Comparison of ENCODE assay signal across 8 cellular contexts in genomic region chr14:51828017-51828797, GRCh38. TPM values are rescaled to one million over a fixed set of nuclear protein-coding genes. Genes with fewer than 3 reads are reported as not detected.
A peak's percentile ranks its signal among the peaks of the same experiment; 100 is the strongest.
DNase-seq lines count a peak whose midpoint lies in the region; FAIRE-seq and TF ChIP-seq lines count a peak whose summit lies in the region.

No MANE protein-coding gene starts in this region.

- H3K27ac Mint-ChIP-seq in activated CD4-positive, alpha-beta memory T cell treated with anti-CD3 and anti-CD28 coated beads, Interleukin-2, amount 10 ng/mL, durations not matched to agents 7 days and 5 days: no peak overlapping the region

- FAIRE-seq in GM12891 (lab: Jason Lieb, UNC): peak; percentile 72
- FAIRE-seq in H54 (lab: Jason Lieb, UNC): peak; percentile 89

- no peaks in the 10 kb centered on the region for H3K36me3 Mint-ChIP-seq in activated CD4-positive, alpha-beta memory T cell treated with anti-CD3 and anti-CD28 coated beads, Interleukin-2, amount 10 ng/mL, durations not matched to agents 7 days and 5 days (ENCODE audit: low read depth)

- POLR2A ChIA-PET in activated CD4-positive, alpha-beta memory T cell treated with anti-CD3 and anti-CD28 coated beads, Interleukin-2, amount 10 ng/mL, durations not matched to agents 7 days and 5 days (lab: Charles Lee): interaction anchor here (0.7 to 3.0 kb wide), 10 partner anchors 10 to 572 kb away, joined by 3 to 32 read pairs (median 6); partner anchors contain the start of gene GNG2

- no peak for DNase-seq in GM12891 (ENCODE audit: insufficient read length, low spot score)
- peak; percentile 63 for DNase-seq in H54 (ENCODE audit: insufficient read length, low spot score)
- DNase-seq in NCI-H1436 (lab: John Stamatoyannopoulos, UW): peak; percentile 56
- DNase-seq in activated CD4-positive, alpha-beta memory T cell treated with anti-CD3 and anti-CD28 coated beads, Interleukin-2, amount 10 ng/mL, durations not matched to agents 7 days and 5 days: peak; percentile 82
- DNase-seq in fibroblast of gingiva (ENCODE audit: low read depth): peak; percentile 13
- DNase-seq in stimulated activated CD4-positive, alpha-beta T cell treated with anti-CD3 and anti-CD28 coated beads, TNF-alpha, amount 100 ng/mL, for 4 hours (ENCODE audit: low read depth in 3 of 3): peak; percentile 29 to 48 (median 46)
- DNase-seq in NCI-H345 (lab: John Stamatoyannopoulos, UW): no peak
- no peak for DNase-seq in globus pallidus (ENCODE audit: low spot score)

- no peak for TF ChIP-seq POLR2A in GM12891 (IDR thresholded peaks at IDR 0.05; ENCODE audit: low read depth, low read length)
- TF ChIP-seq POLR2A in H54 (IDR thresholded peaks at IDR 0.05; ENCODE audit: low read depth, low read length): no peak

- no peaks in the 10 kb centered on the region for H3K9me3 Mint-ChIP-seq in activated CD4-positive, alpha-beta memory T cell treated with anti-CD3 and anti-CD28 coated beads, Interleukin-2, amount 10 ng/mL, durations not matched to agents 7 days and 5 days

- no peaks in the 10 kb centered on the region for H3K4me1 Mint-ChIP-seq in activated CD4-positive, alpha-beta memory T cell treated with anti-CD3 and anti-CD28 coated beads, Interleukin-2, amount 10 ng/mL, durations not matched to agents 7 days and 5 days

- CTCF ChIA-PET in activated CD4-positive, alpha-beta memory T cell treated with anti-CD3 and anti-CD28 coated beads, Interleukin-2, amount 10 ng/mL, durations not matched to agents 7 days and 5 days (lab: Charles Lee): interaction anchor here (0.9 to 2.2 kb wide), 10 partner anchors 18 to 175 kb away, joined by 3 to 18 read pairs (median 4); partner anchors contain the start of gene GNG2

- no peak overlapping the region for H3K4me3 Mint-ChIP-seq in activated CD4-positive, alpha-beta memory T cell treated with anti-CD3 and anti-CD28 coated beads, Interleukin-2, amount 10 ng/mL, durations not matched to agents 7 days and 5 days

- H3K27me3 Mint-ChIP-seq in activated CD4-positive, alpha-beta memory T cell treated with anti-CD3 and anti-CD28 coated beads, Interleukin-2, amount 10 ng/mL, durations not matched to agents 7 days and 5 days: peaks cover 3% of the 10 kb centered on the region

TF ChIP-seq in GM12891, 5 proteins besides CTCF, POLR2A, EP300 and RAD21:
- TF ChIP-seq POU2F2 (IDR thresholded peaks at IDR 0.05; ENCODE audit: low read depth, low read length): no peak
- no peak for TF ChIP-seq SPI1 (IDR thresholded peaks at IDR 0.05; ENCODE audit: low read depth, low read length)
- TF ChIP-seq TAF1 (IDR thresholded peaks at IDR 0.05; ENCODE audit: low read depth, low read length): no peak
- no peak for TF ChIP-seq POLR2AphosphoS5 (IDR thresholded peaks at IDR 0.05; ENCODE audit: low read depth, low read length)
- TF ChIP-seq PAX5 (IDR thresholded peaks at IDR 0.05; ENCODE audit: insufficient read depth, low read length, severe bottlenecking): no peak
TF ChIP-seq in GM12891: peak in this region for 0.

RNA-seq across cellular contexts. Expression of gene GNG2, which starts 32.2 kb away (rescaled TPM):
- 33.6 TPM for polyA plus RNA-seq in GM12891 (2012; ENCODE audit: low read depth, missing spikeins)
- 100 to 1,000 TPM; 296 to 304 TPM for total RNA-seq in activated CD4-positive, alpha-beta memory T cell treated with anti-CD3 and anti-CD28 coated beads, Interleukin-2, amount 10 ng/mL, durations not matched to agents 7 days and 5 days

Comparison
In these comparisons a context has a peak if more than half of its experiments do, and no peak if none do; other contexts are left out.
1. DNase-seq: peak in H54 (single experiment), NCI-H1436 (single experiment), activated CD4-positive, alpha-beta memory T cell treated with anti-CD3 and anti-CD28 coated beads, Interleukin-2, amount 10 ng/mL, durations not matched to agents 7 days and 5 days (single experiment), fibroblast of gingiva (single experiment) and stimulated activated CD4-positive, alpha-beta T cell treated with anti-CD3 and anti-CD28 coated beads, TNF-alpha, amount 100 ng/mL, for 4 hours (3 of 3); none in GM12891 (single experiment), NCI-H345 (single experiment) and globus pallidus (single experiment).